ENCODE assay signal across 17 cellular contexts in the genomic region with DNA sequence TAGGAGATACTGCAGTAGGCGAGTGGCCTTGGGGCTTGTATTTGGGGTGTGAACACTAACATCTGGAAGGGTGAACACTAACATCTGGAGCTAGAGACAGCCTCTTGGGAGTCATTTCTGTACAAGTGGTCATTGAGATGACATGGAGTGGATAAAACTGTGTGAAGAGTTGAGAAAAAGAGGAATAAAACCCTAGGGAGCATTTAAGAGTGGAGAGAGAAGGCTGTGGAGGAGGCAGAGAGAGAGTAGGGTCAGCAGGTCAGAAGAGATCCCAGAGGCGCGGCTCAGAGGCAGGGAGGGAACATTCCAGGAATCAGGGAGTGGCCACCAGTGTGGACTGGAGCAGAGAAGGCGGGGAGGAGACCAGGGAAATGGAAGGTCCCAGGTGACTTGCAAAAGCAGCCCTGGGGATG. TPM values are rescaled to one million over a fixed set of nuclear protein-coding genes. Genes with fewer than 3 reads are reported as not detected.
A peak's percentile ranks its signal among the peaks of the same experiment; 100 is the strongest.
DNase-seq lines count a peak whose midpoint lies in the region; ATAC-seq, FAIRE-seq and TF ChIP-seq lines count a peak whose summit lies in the region.
"Had no signal": no experiment of that assay in that cellular context is flagged by ENCODE, and none has a peak within 500 bp of the region (broad histone marks: within the 10 kb centered on the region; RNA-seq: fewer than 3 reads in every experiment).

No MANE protein-coding gene starts in this region.

- peak; percentile 56 for FAIRE-seq in A549 (lab: Jason Lieb, UNC)
- FAIRE-seq in astrocyte (lab: Jason Lieb, UNC), result no peak

- CTCF ChIA-PET in A549 (lab: Yijun Ruan, JAX), result interaction anchor here (0.6 to 2.6 kb wide), 6 partner anchors 9 to 389 kb away, joined by 3 to 10 read pairs (median 4); no protein-coding TSS in a partner anchor
- CTCF ChIA-PET in HCT116 (lab: Charles Lee), result no interaction called here

- no TSS peak for BruUV-seq in HCT116 (replicated peaks; lab: Mats Ljungman, UMichigan)

- H3K27me3 ChIP-seq in HCT116 (ENCODE audit: insufficient read depth, low read length) (no peaks in the 10 kb centered on the region), astrocyte (ENCODE audit: insufficient read depth, low read length) (no peaks in the 10 kb centered on the region)

- peaks cover 43% of the 10 kb centered on the region for H3K4me1 ChIP-seq in A549
- peaks cover 29 to 57% of the 10 kb centered on the region in 2 experiments for H3K4me1 ChIP-seq in HCT116 (ENCODE audit: control insufficient read depth in 1 of 2, insufficient read depth in 2 of 2, low read length in 2 of 2)
- H3K4me1 ChIP-seq in astrocyte (ENCODE audit: insufficient read depth, low read length), result peaks cover 9% of the 10 kb centered on the region
- H3K4me1 ChIP-seq: prostate gland had no signal

- H4K20me1 ChIP-seq in HCT116 (ENCODE audit: insufficient read depth) (no peaks in the 10 kb centered on the region), astrocyte (ENCODE audit: insufficient read depth, low read length) (no peaks in the 10 kb centered on the region)

- peak overlapping the region; percentile 10 for H3K27ac Mint-ChIP-seq in astrocyte (ENCODE audit: unreplicated experiment)
- H3K27ac Mint-ChIP-seq: activated naive CD8-positive, alpha-beta T cell treated with anti-CD3 and anti-CD28 coated beads, Interleukin-2, amount 50 U/mL, for 24 hours had no signal

- H3K36me3 Mint-ChIP-seq in astrocyte (ENCODE audit: low read depth, unreplicated experiment), result no peaks in the 10 kb centered on the region

- no peaks in the 10 kb centered on the region for H3K9me3 Mint-ChIP-seq in astrocyte (ENCODE audit: unreplicated experiment)
- H3K9me3 Mint-ChIP-seq: activated naive CD8-positive, alpha-beta T cell treated with anti-CD3 and anti-CD28 coated beads, Interleukin-2, amount 50 U/mL, for 24 hours had no signal

- peaks cover 22% of the 10 kb centered on the region for H3K4me1 Mint-ChIP-seq in astrocyte (ENCODE audit: low read depth, unreplicated experiment)

- RAD21 ChIA-PET in HCT116 (lab: Charles Lee; ENCODE audit: low non-redundant PET in 1 of 2, low total read pairs in 2 of 2, uncharacterized antibody in 2 of 2, unreplicated experiment in 2 of 2), result no interaction called here

- H3K4me3 Mint-ChIP-seq in astrocyte (ENCODE audit: unreplicated experiment), result no peak overlapping the region
- H3K4me3 Mint-ChIP-seq: activated naive CD8-positive, alpha-beta T cell treated with anti-CD3 and anti-CD28 coated beads, Interleukin-2, amount 50 U/mL, for 24 hours had no signal

- H3K9ac ChIP-seq in HCT116 (ENCODE audit: low read length) (0 out of 2 replicates have a peak overlapping the region, but pooled peaks have one; percentile 17), astrocyte (ENCODE audit: low read length) (no peak overlapping the region)
- H3K9ac ChIP-seq: SK-N-SH had no signal

- H3K4me2 ChIP-seq in A549 (peak overlapping the region; percentile 68), HCT116 (ENCODE audit: low read length) (peak overlapping the region; percentile 72), astrocyte (ENCODE audit: low read length) (no peak overlapping the region)
- H3K4me2 ChIP-seq: SK-N-SH had no signal

- peak; percentile 69 to 84 for DNase-seq in A549 (ENCODE audit: low read depth in 1 of 2, low spot score in 1 of 2)
- no peak for DNase-seq in HCT116 (ENCODE audit: low read depth, low spot score)
- peak; percentile 7 for DNase-seq in astrocyte (ENCODE audit: low read depth)
- peak; percentile 71 for DNase-seq in left kidney (ENCODE audit: low read depth, low spot score)
- no peak for DNase-seq in NCI-H2107 treated with DMSO at 0.1 percent for 48 hours (lab: John Stamatoyannopoulos, UW; ENCODE audit: unreplicated experiment)
- DNase-seq: activated naive CD8-positive, alpha-beta T cell treated with anti-CD3 and anti-CD28 coated beads, Interleukin-2, amount 50 U/mL, for 24 hours; DMS53; NCI-H2107; SK-N-SH; stimulated activated CD4-positive, alpha-beta T cell treated with anti-CD3 and anti-CD28 coated beads, Interleukin-1b, Interleukin-23, amount 100 ng/mL, for 48 hours had no signal

- no peaks in the 10 kb centered on the region for H3K79me2 ChIP-seq in HCT116 (ENCODE audit: insufficient read depth, low read length)
- H3K79me2 ChIP-seq in astrocyte (ENCODE audit: insufficient read depth, low read length), result no peaks in the 10 kb centered on the region

- intact Hi-C loops in HCT116 (cut with micrococcal nuclease), result no loop called here

- TF ChIP-seq CTCF in A549 (IDR thresholded peaks at IDR 0.05) (no peak), HCT116 (IDR thresholded peaks at IDR 0.05 in 2 of 3, conservative IDR thresholded peaks at IDR 0.05 in 1 of 3; ENCODE audit: borderline replicate concordance in 1 of 3, insufficient read depth in 1 of 3, low read depth in 2 of 3, low read length in 2 of 3) (no peak), astrocyte (IDR thresholded peaks at IDR 0.05; ENCODE audit: insufficient read depth, low read depth, low read length) (no peak)

- H3K9me2 ChIP-seq in HCT116 (ENCODE audit: insufficient read depth), result no peaks in the 10 kb centered on the region
- H3K9me2 ChIP-seq: SK-N-SH had no signal

- H2AFZ ChIP-seq in HCT116 (ENCODE audit: low read depth, low read length, poor library complexity, severe bottlenecking) (peak overlapping the region; percentile 26), astrocyte (ENCODE audit: low read depth, low read length) (no peak overlapping the region)

- no peaks in the 10 kb centered on the region for H3K9me3 ChIP-seq in A549
- H3K9me3 ChIP-seq in HCT116 (ENCODE audit: control insufficient read depth in 1 of 2, insufficient read depth in 1 of 2, low read depth in 1 of 2, low read length in 2 of 2), result no peaks in the 10 kb centered on the region
- H3K9me3 ChIP-seq in astrocyte (ENCODE audit: insufficient read depth, low read depth, low read length), result no peaks in the 10 kb centered on the region
- H3K9me3 ChIP-seq: esophagus muscularis mucosa, prostate gland, SK-N-SH, upper lobe of left lung had no signal

- peak overlapping the region; percentile 53 to 82; a peak in 5 of 6 replicates for H3K27ac ChIP-seq in A549
- H3K27ac ChIP-seq in HCT116 (ENCODE audit: low read depth, low read length), result no peak overlapping the region
- no peak overlapping the region for H3K27ac ChIP-seq in astrocyte (ENCODE audit: low read depth, low read length)
- H3K27ac ChIP-seq: esophagus muscularis mucosa, prostate gland, upper lobe of left lung had no signal

- 33% methylated on average over 4 of the region's 4 CpGs for WGBS in A549 (ENCODE audit: missing lambda C conversion rate)

- TF ChIP-seq EP300 in A549 (IDR thresholded peaks at IDR 0.05), result no peak

- TF ChIP-seq POLR2A in A549 (IDR thresholded peaks at IDR 0.05; ENCODE audit: low read length) (no peak), HCT116 (IDR thresholded peaks at IDR 0.05; ENCODE audit: borderline replicate concordance, extremely low read depth, insufficient read depth, insufficient read length) (no peak)

- H3K4me3 ChIP-seq in A549 (no peak overlapping the region), HCT116 (replicated peaks in 1 of 2; ENCODE audit: low read depth in 1 of 2, low read length in 2 of 2) (no peak overlapping the region; a peak in 1 of 4 replicates), astrocyte (ENCODE audit: insufficient read depth, low read depth, low read length) (no peak overlapping the region)
- H3K4me3 ChIP-seq: esophagus muscularis mucosa, prostate gland, upper lobe of left lung had no signal

- peaks cover 14% of the 10 kb centered on the region for H3K27me3 Mint-ChIP-seq in astrocyte (ENCODE audit: low read depth, unreplicated experiment)

- H3K36me3 ChIP-seq in HCT116 (ENCODE audit: control insufficient read depth in 1 of 2, insufficient read depth in 2 of 2, low read length in 2 of 2) (no peaks in the 10 kb centered on the region), astrocyte (ENCODE audit: insufficient read depth, low read length) (no peaks in the 10 kb centered on the region)
- H3K36me3 ChIP-seq: esophagus muscularis mucosa, prostate gland, upper lobe of left lung had no signal

- POLR2A ChIA-PET in A549 (lab: Yijun Ruan, JAX), result no interaction called here
- POLR2A ChIA-PET in HCT116 (lab: Charles Lee), result no interaction called here

- ATAC-seq in A549, result peak; percentile 44 to 77; a peak in 4 of 6 replicates
- ATAC-seq in HCT116, result peak; percentile 73
- no peak for ATAC-seq in GM19035 (IDR thresholded peaks at IDR 0.05; ENCODE audit: unreplicated experiment)
- no peak for ATAC-seq in HG03565 (IDR thresholded peaks at IDR 0.05; ENCODE audit: unreplicated experiment)
- no peak for ATAC-seq in GM18519 (IDR thresholded peaks at IDR 0.05; ENCODE audit: low FRiP score, unreplicated experiment)
- ATAC-seq: activated naive CD8-positive, alpha-beta T cell treated with anti-CD3 and anti-CD28 coated beads, Interleukin-2, amount 50 U/mL, for 24 hours had no signal

- TF ChIP-seq RAD21 in A549 (conservative IDR thresholded peaks at IDR 0.05 in 1 of 2, IDR thresholded peaks at IDR 0.05 in 1 of 2), result no peak
- TF ChIP-seq RAD21 in HCT116 (IDR thresholded peaks at IDR 0.05; ENCODE audit: low read depth), result no peak

TF ChIP-seq in A549, 52 proteins besides CTCF, POLR2A, EP300 and RAD21 (continues in another document):
- TF ChIP-seq HOXB5 (CRISPR knock-in tag; IDR thresholded peaks at IDR 0.05), result no peak

TF ChIP-seq in HCT116, 20 proteins besides CTCF, POLR2A, EP300 and RAD21 (continues in another document):
- TF ChIP-seq EGR1 (IDR thresholded peaks at IDR 0.05; ENCODE audit: low read depth), result no peak
- TF ChIP-seq, protein P1, sequence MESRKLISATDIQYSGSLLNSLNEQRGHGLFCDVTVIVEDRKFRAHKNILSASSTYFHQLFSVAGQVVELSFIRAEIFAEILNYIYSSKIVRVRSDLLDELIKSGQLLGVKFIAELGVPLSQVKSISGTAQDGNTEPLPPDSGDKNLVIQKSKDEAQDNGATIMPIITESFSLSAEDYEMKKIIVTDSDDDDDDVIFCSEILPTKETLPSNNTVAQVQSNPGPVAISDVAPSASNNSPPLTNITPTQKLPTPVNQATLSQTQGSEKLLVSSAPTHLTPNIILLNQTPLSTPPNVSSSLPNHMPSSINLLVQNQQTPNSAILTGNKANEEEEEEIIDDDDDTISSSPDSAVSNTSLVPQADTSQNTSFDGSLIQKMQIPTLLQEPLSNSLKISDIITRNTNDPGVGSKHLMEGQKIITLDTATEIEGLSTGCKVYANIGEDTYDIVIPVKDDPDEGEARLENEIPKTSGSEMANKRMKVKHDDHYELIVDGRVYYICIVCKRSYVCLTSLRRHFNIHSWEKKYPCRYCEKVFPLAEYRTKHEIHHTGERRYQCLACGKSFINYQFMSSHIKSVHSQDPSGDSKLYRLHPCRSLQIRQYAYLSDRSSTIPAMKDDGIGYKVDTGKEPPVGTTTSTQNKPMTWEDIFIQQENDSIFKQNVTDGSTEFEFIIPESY (IDR thresholded peaks at IDR 0.05; ENCODE audit: extremely low read depth, insufficient replicate concordance, low read length), result no peak

RNA-seq across cellular contexts. Expression of gene ADRA1D, which starts 31.7 kb away (rescaled TPM):
- polyA plus RNA-seq in A549 (2011; rRNA removed) (2.9 and 3.3 TPM in 2 replicates), A549 (2017; fragmentation: RNase III; extraction: RNeasy Plus Mini Kit Qiagen cat#74134 plus additional on column Dnase treatment) (1.7 to 3.0 TPM (median 2.3 TPM) in 3 replicates)
- 3.5 and 6.7 TPM in 2 replicates for polyA plus RNA-seq in A549 (2012; cell fraction: cytosol; rRNA removed)
- polyA plus RNA-seq in A549 (2012; cell fraction: nucleus; rRNA removed), result 7.9 and 11.3 TPM in 2 replicates
- polyA minus RNA-seq in A549 (2011; rRNA and poly(A)+ RNA removed), result 3.0 and 3.4 TPM in 2 replicates
- total RNA-seq in HCT116 (2021; ENCODE audit: unreplicated experiment) (not detected), astrocyte (not detected in 2 replicates)
- polyA plus RNA-seq in HCT116 (2012), result 0.05 and 0.16 TPM in 2 replicates
- total RNA-seq: chondrocyte had no signal

Comparison
In these comparisons a context has a peak if more than half of its experiments do, and no peak if none do; other contexts are left out.
1. ATAC-seq: peak in A549 (2 of 2) and HCT116 (single experiment); none in GM19035 (single experiment), HG03565 (single experiment) and GM18519 (single experiment).
2. DNase-seq: peak in A549 (2 of 2), astrocyte (single experiment) and left kidney (single experiment); none in HCT116 (single experiment) and NCI-H2107 treated with DMSO at 0.1 percent for 48 hours (single experiment).
3. H3K27ac ChIP-seq: peak in A549 (2 of 2); none in HCT116 (single experiment) and astrocyte (single experiment).